In genomic region chr17:14737984-14738651, GRCh38 we compare ENCODE assay signal across 8 cellular contexts.
DNase-seq lines count a peak whose midpoint lies in the region; ATAC-seq, FAIRE-seq and TF ChIP-seq lines count a peak whose summit lies in the region.

No MANE protein-coding gene starts in this region.

- H3K9me3 ChIP-seq in WERI-Rb-1 (ENCODE audit: severe bottlenecking) (no peaks in the 10 kb centered on the region), Karpas-422 (ENCODE audit: low read length) (no peaks in the 10 kb centered on the region)

- FAIRE-seq in urothelium cell line (lab: Jason Lieb, UNC) = peak; percentile 9

- H3K36me3 ChIP-seq in WERI-Rb-1 (no peaks in the 10 kb centered on the region), Karpas-422 (ENCODE audit: insufficient read depth, low read length) (no peaks in the 10 kb centered on the region)

- H2AFZ ChIP-seq in Karpas-422 (ENCODE audit: low read length) = no peak overlapping the region

- in situ Hi-C loops in KBM-7 (cut with MboI; ENCODE audit: low pct_unique_long_range_greater_than_20kb, low sequenced_read_pairs) = no loop called here

- no peaks in the 10 kb centered on the region for H3K27me3 ChIP-seq in WERI-Rb-1 (ENCODE audit: insufficient read depth, low read depth, severe bottlenecking)
- no peaks in the 10 kb centered on the region for H3K27me3 ChIP-seq in Karpas-422 (ENCODE audit: low read length)

- H3K79me2 ChIP-seq in Karpas-422 (ENCODE audit: low read length) = no peaks in the 10 kb centered on the region

- H3K9ac ChIP-seq in Karpas-422 (ENCODE audit: low read length) = no peak overlapping the region

- no peak overlapping the region for H3K27ac ChIP-seq in WERI-Rb-1
- no peak overlapping the region for H3K27ac ChIP-seq in Karpas-422 (ENCODE audit: low read length)

- H3K4me3 ChIP-seq in WERI-Rb-1 (ENCODE audit: low read depth, low read length) (no peak overlapping the region), Karpas-422 (ENCODE audit: low read length) (no peak overlapping the region)

- H3K4me1 ChIP-seq in Karpas-422 (ENCODE audit: low read length) = no peaks in the 10 kb centered on the region

- H3K4me2 ChIP-seq in Karpas-422 (ENCODE audit: low read depth, low read length, poor library complexity, severe bottlenecking) = no peak overlapping the region

- ATAC-seq in HG03045 (IDR thresholded peaks at IDR 0.05; ENCODE audit: unreplicated experiment) = peak; percentile 60

- H3K9me2 ChIP-seq in Karpas-422 (replicated peaks; ENCODE audit: insufficient read depth, low read length) = no peaks in the 10 kb centered on the region

- DNase-seq in EL (peak; percentile 99), WERI-Rb-1 (peak; percentile 44), iris pigment epithelial cell (ENCODE audit: low read depth) (peak; percentile 100), urothelium cell line (ENCODE audit: low spot score) (peak; percentile 82), KBM-7 (no peak), Karpas-422 (no peak), glomerular visceral epithelial cell (ENCODE audit: extremely low spot score) (no peak)

- TF ChIP-seq CTCF in WERI-Rb-1 (IDR thresholded peaks at IDR 0.05; ENCODE audit: low read depth, low read length) = peak; percentile 64

- H4K20me1 ChIP-seq in Karpas-422 (ENCODE audit: insufficient read depth, low read depth, low read length) = no peaks in the 10 kb centered on the region

Comparison
In these comparisons a context has a peak if more than half of its experiments do, and no peak if none do; other contexts are left out.
1. DNase-seq: peak in EL (single experiment), WERI-Rb-1 (single experiment), iris pigment epithelial cell (single experiment) and urothelium cell line (single experiment); none in KBM-7 (single experiment), Karpas-422 (single experiment) and glomerular visceral epithelial cell (single experiment).